8 cellular contexts compared by ENCODE assay signal in genomic region chr6:108966855-108967755, GRCh38.
DNase-seq lines count a peak whose midpoint lies in the region; ATAC-seq and TF ChIP-seq lines count a peak whose summit lies in the region.

No MANE protein-coding gene starts in this region.

- H3K36me3 ChIP-seq in Loucy (ENCODE audit: insufficient read depth, low read length), result no peaks in the 10 kb centered on the region
- H3K36me3 ChIP-seq in right atrium auricular region, result no peaks in the 10 kb centered on the region

- H4K20me1 ChIP-seq in Loucy (ENCODE audit: insufficient read depth, low read length, poor library complexity, severe bottlenecking), result no peaks in the 10 kb centered on the region

- no peaks in the 10 kb centered on the region for H3F3A ChIP-seq in Loucy (ENCODE audit: low read depth)

- POLR2A ChIA-PET in activated CD4-positive, alpha-beta memory T cell treated with anti-CD3 and anti-CD28 coated beads for 36 hours (lab: Charles Lee), result no interaction called here

- no peaks in the 10 kb centered on the region for H3K27me3 Mint-ChIP-seq in activated CD4-positive, alpha-beta memory T cell treated with anti-CD3 and anti-CD28 coated beads for 36 hours

- H3K9me3 ChIP-seq in Loucy (ENCODE audit: insufficient read depth, low read depth, low read length) (no peaks in the 10 kb centered on the region), right atrium auricular region (no peaks in the 10 kb centered on the region)

- peak; percentile 91 for ATAC-seq in stimulated activated naive CD8-positive, alpha-beta T cell treated with anti-CD3 and anti-CD28 coated beads, Interleukin-15, Interleukin-2, amounts not matched to agents 100 U/mL and 50 U/mL, for 24 hours
- no peak for ATAC-seq in HG02610 (IDR thresholded peaks at IDR 0.05; ENCODE audit: unreplicated experiment)

- H3K27me3 ChIP-seq in Loucy (ENCODE audit: insufficient read depth, low read length, poor library complexity, severe bottlenecking) (no peaks in the 10 kb centered on the region), right atrium auricular region (no peaks in the 10 kb centered on the region)

- no peaks in the 10 kb centered on the region for H3K36me3 Mint-ChIP-seq in activated CD4-positive, alpha-beta memory T cell treated with anti-CD3 and anti-CD28 coated beads for 36 hours

- H3K9me2 ChIP-seq in Loucy (replicated peaks; ENCODE audit: low read depth, low read length), result no peaks in the 10 kb centered on the region

- peaks cover 2% of the 10 kb centered on the region for H3K4me1 Mint-ChIP-seq in activated CD4-positive, alpha-beta memory T cell treated with anti-CD3 and anti-CD28 coated beads for 36 hours (ENCODE audit: low read depth)

- no peak overlapping the region for H3K27ac Mint-ChIP-seq in activated CD4-positive, alpha-beta memory T cell treated with anti-CD3 and anti-CD28 coated beads for 36 hours

- intact Hi-C loops in activated CD4-positive, alpha-beta memory T cell treated with anti-CD3 and anti-CD28 coated beads for 36 hours (cut with micrococcal nuclease), result no loop called here

- peaks cover 38% of the 10 kb centered on the region for H3K4me1 ChIP-seq in Loucy (ENCODE audit: insufficient read depth, low read length, poor library complexity, severe bottlenecking)
- peaks cover 0 to 52% of the 10 kb centered on the region in 2 donors for H3K4me1 ChIP-seq in right atrium auricular region

- DNase-seq in AG08395 (ENCODE audit: low spot score), result peak; percentile 36
- DNase-seq in activated CD4-positive, alpha-beta memory T cell treated with anti-CD3 and anti-CD28 coated beads for 36 hours, result peak; percentile 53
- no peak for DNase-seq in right atrium auricular region (ENCODE audit: low spot score)
- peak; percentile 25 for DNase-seq in stimulated activated naive CD8-positive, alpha-beta T cell treated with anti-CD3 and anti-CD28 coated beads, Interleukin-15, Interleukin-2, amounts not matched to agents 100 U/mL and 50 U/mL, for 24 hours
- DNase-seq in occipital lobe (lab: John Stamatoyannopoulos, UW), result no peak
- DNase-seq in ureter (ENCODE audit: low spot score), result no peak

- H3K79me2 ChIP-seq in Loucy (ENCODE audit: insufficient read depth, low read length), result no peaks in the 10 kb centered on the region

- TF ChIP-seq CTCF in Loucy (conservative IDR thresholded peaks at IDR 0.05; ENCODE audit: low read length), result no peak
- TF ChIP-seq CTCF in right atrium auricular region (IDR thresholded peaks at IDR 0.05), result no peak

- no peaks in the 10 kb centered on the region for H3K9me3 Mint-ChIP-seq in activated CD4-positive, alpha-beta memory T cell treated with anti-CD3 and anti-CD28 coated beads for 36 hours

- CTCF ChIA-PET in activated CD4-positive, alpha-beta memory T cell treated with anti-CD3 and anti-CD28 coated beads for 36 hours (lab: Charles Lee), result no interaction called here

- peak overlapping the region; percentile 64 for H3K9ac ChIP-seq in Loucy (ENCODE audit: low read depth, low read length, poor library complexity, severe bottlenecking)

- no peak overlapping the region for H3K4me3 Mint-ChIP-seq in activated CD4-positive, alpha-beta memory T cell treated with anti-CD3 and anti-CD28 coated beads for 36 hours

- peak overlapping the region; percentile 73 for H3K4me2 ChIP-seq in Loucy (ENCODE audit: low read depth, low read length, poor library complexity, severe bottlenecking)

- H3K4me3 ChIP-seq in Loucy (ENCODE audit: low read length, poor library complexity, severe bottlenecking) (peak overlapping the region; percentile 55), right atrium auricular region (no peak overlapping the region)

- peak overlapping the region; percentile 75 to 90 for H3K27ac ChIP-seq in right atrium auricular region

- peak overlapping the region; percentile 71 for H2AFZ ChIP-seq in Loucy (ENCODE audit: low read length)

Comparison
In these comparisons a context has a peak if more than half of its experiments do, and no peak if none do; other contexts are left out.
1. DNase-seq: peak in AG08395 (single experiment), activated CD4-positive, alpha-beta memory T cell treated with anti-CD3 and anti-CD28 coated beads for 36 hours (single experiment) and stimulated activated naive CD8-positive, alpha-beta T cell treated with anti-CD3 and anti-CD28 coated beads, Interleukin-15, Interleukin-2, amounts not matched to agents 100 U/mL and 50 U/mL, for 24 hours (single experiment); none in right atrium auricular region (single experiment), occipital lobe (single experiment) and ureter (single experiment).